1 cellular context compared by ENCODE assay signal in genomic region chr2:39990335-39990734, GRCh38.
TF ChIP-seq lines count a peak whose summit lies in the region.

No MANE protein-coding gene starts in this region.

TF ChIP-seq in IMR-90, 13 proteins besides CTCF, POLR2A, EP300 and RAD21:
- TF ChIP-seq RCOR1 (IDR thresholded peaks at IDR 0.05; ENCODE audit: insufficient replicate concordance, low read length) (no peak), CEBPB (IDR thresholded peaks at IDR 0.05; ENCODE audit: low read depth, low read length) (no peak), FOS (IDR thresholded peaks at IDR 0.05; ENCODE audit: low read depth, low read length) (no peak), BHLHE40 (IDR thresholded peaks at IDR 0.05; ENCODE audit: low read depth, low read length) (no peak), NFE2L2 (IDR thresholded peaks at IDR 0.05; ENCODE audit: low read depth, low read length) (no peak), MAFK (IDR thresholded peaks at IDR 0.05; ENCODE audit: low read depth, low read length) (no peak), MAZ (IDR thresholded peaks at IDR 0.05; ENCODE audit: borderline replicate concordance, low read depth, low read length) (no peak), SMC3 (IDR thresholded peaks at IDR 0.05; ENCODE audit: low read depth, low read length) (no peak)
TF ChIP-seq in IMR-90: peak in this region for 0.
